1 cellular context compared by ENCODE assay signal in the genomic region with DNA sequence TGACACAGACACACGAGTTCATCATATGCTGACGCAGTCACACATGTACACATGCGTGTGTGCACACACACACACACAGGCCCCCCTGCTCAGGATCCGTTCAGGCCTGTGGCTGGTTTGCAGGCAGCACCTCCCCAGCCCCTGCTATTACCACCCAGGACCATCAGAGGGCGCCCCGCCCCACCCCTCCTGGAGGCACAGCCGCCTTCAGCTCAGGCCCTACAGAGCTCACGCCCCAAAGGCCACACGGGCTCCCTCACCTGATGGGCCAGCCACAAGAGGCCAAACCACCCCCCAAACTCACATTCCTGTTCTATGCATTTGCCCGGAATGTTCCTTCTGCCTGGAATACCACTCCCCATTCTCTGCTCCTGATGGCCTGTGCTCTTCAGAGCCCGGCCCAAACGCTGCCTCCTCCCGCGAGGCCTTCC.
TF ChIP-seq lines count a peak whose summit lies in the region.
"Not testable (repeated sequence)": the region's sequence is repeated elsewhere in the genome, so short reads cannot be mapped to it uniquely, and the experiment has no call there.

No MANE protein-coding gene starts in this region.

TF ChIP-seq in HepG2, 621 proteins besides CTCF, POLR2A, EP300 and RAD21:
- TF ChIP-seq ZFX (CRISPR knock-in tag; IDR thresholded peaks at IDR 0.05; ENCODE audit: low read depth) (peak; percentile 68), FOXO1 (CRISPR knock-in tag; IDR thresholded peaks at IDR 0.05) (peak; percentile 57; the same call in 1 of the 2 replicates), FOSL2 (CRISPR knock-in tag; IDR thresholded peaks at IDR 0.05) (0 out of 2 replicates have a peak, but pooled peaks have one; percentile 21), TEAD3 (CRISPR knock-in tag; optimal IDR thresholded peaks at IDR 0.05; ENCODE audit: borderline replicate concordance) (peak; percentile 32), MAZ (CRISPR knock-in tag; IDR thresholded peaks at IDR 0.05; ENCODE audit: low read depth) (peak; percentile 54; the same call in 1 of the 2 replicates), STAG1 (CRISPR knock-in tag; IDR thresholded peaks at IDR 0.05) (peak; percentile 75), ERF (CRISPR knock-in tag; IDR thresholded peaks at IDR 0.05) (peak; percentile 49; the same call in 1 of the 2 replicates), ZNF883 (CRISPR knock-in tag; IDR thresholded peaks at IDR 0.05; ENCODE audit: not compliant biosample characterization) (peak; percentile 53), BCL3 (CRISPR knock-in tag; IDR thresholded peaks at IDR 0.05) (0 out of 2 replicates have a peak, but pooled peaks have one; percentile 47), ZNF740 (CRISPR knock-in tag; IDR thresholded peaks at IDR 0.05) (0 out of 2 replicates have a peak, but pooled peaks have one; percentile 31), SP5 (CRISPR knock-in tag; IDR thresholded peaks at IDR 0.05; ENCODE audit: borderline replicate concordance, low read depth) (peak; percentile 25; the same call in 1 of the 2 replicates), KDM3A (CRISPR knock-in tag; IDR thresholded peaks at IDR 0.05; ENCODE audit: low read depth) (0 out of 2 replicates have a peak, but pooled peaks have one; percentile 48), ZNF768 (CRISPR knock-in tag; IDR thresholded peaks at IDR 0.05) (0 out of 2 replicates have a peak, but pooled peaks have one; percentile 8), PATZ1 (CRISPR knock-in tag; IDR thresholded peaks at IDR 0.05) (0 out of 2 replicates have a peak, but pooled peaks have one; percentile 14), YY1 (IDR thresholded peaks at IDR 0.05; ENCODE audit: insufficient read depth, insufficient replicate concordance, low read depth, low read length) (peak; percentile 14), KDM2A (CRISPR knock-in tag; IDR thresholded peaks at IDR 0.05; ENCODE audit: borderline replicate concordance, low read depth) (peak; percentile 49; the same call in 1 of the 2 replicates), ZSCAN25 (CRISPR knock-in tag; IDR thresholded peaks at IDR 0.05) (0 out of 2 replicates have a peak, but pooled peaks have one; percentile 43), SALL1 (CRISPR knock-in tag; IDR thresholded peaks at IDR 0.05) (peak; percentile 29; the same call in 1 of the 2 replicates), SMAD1 (CRISPR knock-in tag; IDR thresholded peaks at IDR 0.05; ENCODE audit: borderline replicate concordance, low read depth) (0 out of 2 replicates have a peak, but pooled peaks have one; percentile 32)
- TF ChIP-seq MAZ (IDR thresholded peaks at IDR 0.05; ENCODE audit: borderline replicate concordance, low read depth, low read length): not testable (repeated sequence)
- TF ChIP-seq, protein P1, sequence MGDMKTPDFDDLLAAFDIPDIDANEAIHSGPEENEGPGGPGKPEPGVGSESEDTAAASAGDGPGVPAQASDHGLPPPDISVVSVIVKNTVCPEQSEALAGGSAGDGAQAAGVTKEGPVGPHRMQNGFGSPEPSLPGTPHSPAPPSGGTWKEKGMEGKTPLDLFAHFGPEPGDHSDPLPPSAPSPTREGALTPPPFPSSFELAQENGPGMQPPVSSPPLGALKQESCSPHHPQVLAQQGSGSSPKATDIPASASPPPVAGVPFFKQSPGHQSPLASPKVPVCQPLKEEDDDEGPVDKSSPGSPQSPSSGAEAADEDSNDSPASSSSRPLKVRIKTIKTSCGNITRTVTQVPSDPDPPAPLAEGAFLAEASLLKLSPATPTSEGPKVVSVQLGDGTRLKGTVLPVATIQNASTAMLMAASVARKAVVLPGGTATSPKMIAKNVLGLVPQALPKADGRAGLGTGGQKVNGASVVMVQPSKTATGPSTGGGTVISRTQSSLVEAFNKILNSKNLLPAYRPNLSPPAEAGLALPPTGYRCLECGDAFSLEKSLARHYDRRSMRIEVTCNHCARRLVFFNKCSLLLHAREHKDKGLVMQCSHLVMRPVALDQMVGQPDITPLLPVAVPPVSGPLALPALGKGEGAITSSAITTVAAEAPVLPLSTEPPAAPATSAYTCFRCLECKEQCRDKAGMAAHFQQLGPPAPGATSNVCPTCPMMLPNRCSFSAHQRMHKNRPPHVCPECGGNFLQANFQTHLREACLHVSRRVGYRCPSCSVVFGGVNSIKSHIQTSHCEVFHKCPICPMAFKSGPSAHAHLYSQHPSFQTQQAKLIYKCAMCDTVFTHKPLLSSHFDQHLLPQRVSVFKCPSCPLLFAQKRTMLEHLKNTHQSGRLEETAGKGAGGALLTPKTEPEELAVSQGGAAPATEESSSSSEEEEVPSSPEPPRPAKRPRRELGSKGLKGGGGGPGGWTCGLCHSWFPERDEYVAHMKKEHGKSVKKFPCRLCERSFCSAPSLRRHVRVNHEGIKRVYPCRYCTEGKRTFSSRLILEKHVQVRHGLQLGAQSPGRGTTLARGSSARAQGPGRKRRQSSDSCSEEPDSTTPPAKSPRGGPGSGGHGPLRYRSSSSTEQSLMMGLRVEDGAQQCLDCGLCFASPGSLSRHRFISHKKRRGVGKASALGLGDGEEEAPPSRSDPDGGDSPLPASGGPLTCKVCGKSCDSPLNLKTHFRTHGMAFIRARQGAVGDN (CRISPR knock-in tag; IDR thresholded peaks at IDR 0.05): 0 out of 2 replicates have a peak, but pooled peaks have one; percentile 38
- TF ChIP-seq, protein P2, sequence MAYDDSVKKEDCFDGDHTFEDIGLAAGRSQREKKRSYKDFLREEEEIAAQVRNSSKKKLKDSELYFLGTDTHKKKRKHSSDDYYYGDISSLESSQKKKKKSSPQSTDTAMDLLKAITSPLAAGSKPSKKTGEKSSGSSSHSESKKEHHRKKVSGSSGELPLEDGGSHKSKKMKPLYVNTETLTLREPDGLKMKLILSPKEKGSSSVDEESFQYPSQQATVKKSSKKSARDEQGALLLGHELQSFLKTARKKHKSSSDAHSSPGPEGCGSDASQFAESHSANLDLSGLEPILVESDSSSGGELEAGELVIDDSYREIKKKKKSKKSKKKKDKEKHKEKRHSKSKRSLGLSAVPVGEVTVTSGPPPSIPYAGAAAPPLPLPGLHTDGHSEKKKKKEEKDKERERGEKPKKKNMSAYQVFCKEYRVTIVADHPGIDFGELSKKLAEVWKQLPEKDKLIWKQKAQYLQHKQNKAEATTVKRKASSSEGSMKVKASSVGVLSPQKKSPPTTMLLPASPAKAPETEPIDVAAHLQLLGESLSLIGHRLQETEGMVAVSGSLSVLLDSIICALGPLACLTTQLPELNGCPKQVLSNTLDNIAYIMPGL (CRISPR knock-in tag; IDR thresholded peaks at IDR 0.05; ENCODE audit: borderline replicate concordance in 1 of 2, low read depth in 1 of 2): peak; percentile 41 to 46; a peak in 1 of 4 replicates
TF ChIP-seq in HepG2: peak in this region for 21; not testable (repeated sequence) for 600.
